11 cellular contexts compared by ENCODE assay signal in the genomic region with DNA sequence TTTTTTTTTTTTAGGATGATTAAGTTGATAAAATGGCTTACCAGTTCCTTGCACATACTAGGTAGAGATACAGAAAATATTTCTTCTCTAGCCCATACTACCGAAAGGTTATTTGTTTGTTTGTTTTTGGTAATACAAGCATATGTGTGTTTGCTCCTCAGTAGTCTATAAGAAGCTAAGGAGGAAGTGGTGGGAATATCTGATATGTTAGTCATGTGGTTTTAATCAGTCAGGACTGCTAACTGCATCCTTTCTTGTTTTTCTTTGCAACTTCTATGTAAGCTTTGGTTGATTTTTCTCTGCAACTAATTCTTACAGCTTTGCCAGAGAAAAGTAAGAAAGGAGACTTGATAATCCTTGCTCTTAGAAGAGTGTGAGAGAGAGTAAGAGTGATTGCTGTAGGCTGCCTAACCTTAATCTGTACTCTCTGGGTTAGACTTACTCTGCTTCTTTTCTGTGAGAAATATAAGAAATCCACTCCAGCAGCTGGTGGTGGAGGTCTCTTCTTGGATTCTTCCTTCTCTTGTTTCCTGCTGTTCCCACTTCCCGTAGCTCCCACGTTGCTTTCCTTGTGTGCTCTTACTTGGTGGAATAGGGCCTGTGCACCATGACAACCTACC. TPM values are rescaled to one million over a fixed set of nuclear protein-coding genes. Genes with fewer than 3 reads are reported as not detected.
DNase-seq lines count a peak whose midpoint lies in the region; ATAC-seq, FAIRE-seq and TF ChIP-seq lines count a peak whose summit lies in the region.
"Had no signal": no experiment of that assay in that cellular context is flagged by ENCODE, and none has a peak within 500 bp of the region (broad histone marks: within the 10 kb centered on the region; RNA-seq: fewer than 3 reads in every experiment).

No MANE protein-coding gene starts in this region.

- H3K79me2 ChIP-seq in astrocyte (ENCODE audit: insufficient read depth, low read length) = peaks cover 100% of the 10 kb centered on the region
- H3K79me2 ChIP-seq in keratinocyte (ENCODE audit: control insufficient read depth, insufficient read depth, low read length) = peaks cover 54% of the 10 kb centered on the region

- TF ChIP-seq CTCF in astrocyte (IDR thresholded peaks at IDR 0.05; ENCODE audit: insufficient read depth, low read depth, low read length) (no peak), keratinocyte (optimal IDR thresholded peaks at IDR 0.05 in 1 of 3, IDR thresholded peaks at IDR 0.05 in 1 of 3, conservative IDR thresholded peaks at IDR 0.05 in 1 of 3; ENCODE audit: extremely low read depth in 1 of 3, insufficient read depth in 2 of 3, low read length in 3 of 3) (no peak), D721Med (IDR thresholded peaks at IDR 0.05; ENCODE audit: insufficient read depth, missing control alignments) (no peak)

- no peaks in the 10 kb centered on the region for H3K9me1 ChIP-seq in keratinocyte (ENCODE audit: control insufficient read depth, extremely low read depth, insufficient read depth, low read length)

- H3K9me3 ChIP-seq in astrocyte (ENCODE audit: insufficient read depth, low read depth, low read length) (no peaks in the 10 kb centered on the region), keratinocyte (ENCODE audit: control insufficient read depth, low read depth, low read length) (no peaks in the 10 kb centered on the region)

- peak overlapping the region; percentile 75 for H3K27ac Mint-ChIP-seq in astrocyte (ENCODE audit: unreplicated experiment)

- H3K4me3 ChIP-seq in astrocyte (ENCODE audit: insufficient read depth, low read depth, low read length) (no peak overlapping the region), keratinocyte (ENCODE audit: control insufficient read depth in 2 of 3, extremely low read depth in 1 of 3, insufficient read depth in 2 of 3, low read depth in 1 of 3, low read length in 3 of 3) (no peak overlapping the region)

- ATAC-seq in GM18517 (IDR thresholded peaks at IDR 0.05; ENCODE audit: unreplicated experiment) (no peak), GM21717 (IDR thresholded peaks at IDR 0.05; ENCODE audit: unreplicated experiment) (no peak)

- dilution Hi-C loops in keratinocyte (cut with MboI; ENCODE audit: extremely low pct_ligation_motif_present, low sequenced_read_pairs) = no loop called here

- CTCF ChIA-PET in HEK293T (lab: Yijun Ruan, JAX) = interaction anchor here (0.7 kb wide), 1 partner anchor 25 kb away, joined by 4 read pairs; no protein-coding TSS in a partner anchor

- H3K27ac ChIP-seq in astrocyte (ENCODE audit: low read depth, low read length) = peak overlapping the region; percentile 71
- no peak overlapping the region for H3K27ac ChIP-seq in keratinocyte (ENCODE audit: control insufficient read depth, insufficient read depth, low read length)

- H3K9ac ChIP-seq in astrocyte (ENCODE audit: low read length) (peak overlapping the region; percentile 43), keratinocyte (ENCODE audit: control insufficient read depth, extremely low read depth, insufficient read depth, low read length) (no peak overlapping the region)

- H3K36me3 ChIP-seq in astrocyte (ENCODE audit: insufficient read depth, low read length) (peaks cover 10% of the 10 kb centered on the region), keratinocyte (ENCODE audit: control insufficient read depth in 2 of 2, extremely low read depth in 1 of 2, insufficient read depth in 2 of 2, low read length in 2 of 2) (peaks cover 0 to 4% of the 10 kb centered on the region in 2 experiments)

- H3K4me1 ChIP-seq in astrocyte (ENCODE audit: insufficient read depth, low read length) (peaks cover 50% of the 10 kb centered on the region), keratinocyte (ENCODE audit: control insufficient read depth, extremely low read depth, insufficient read depth, low read length) (peaks cover 13% of the 10 kb centered on the region)

- peaks cover 79% of the 10 kb centered on the region for H3K4me1 Mint-ChIP-seq in astrocyte (ENCODE audit: low read depth, unreplicated experiment)

- peak; percentile 80 for FAIRE-seq in astrocyte (lab: Jason Lieb, UNC)
- no peak for FAIRE-seq in keratinocyte (lab: Jason Lieb, UNC)
- FAIRE-seq in D721Med (lab: Jason Lieb, UNC) = no peak

- DNase-seq in AG08395 (ENCODE audit: low spot score) (peak; percentile 48), Kasumi-1 (lab: John Stamatoyannopoulos, UW) (peak; percentile 40 to 49), astrocyte (ENCODE audit: low read depth) (peak; percentile 90), keratinocyte (ENCODE audit: low read depth, low spot score) (no peak), HEK293T (ENCODE audit: extremely low spot score) (no peak), D721Med (ENCODE audit: insufficient read length, low spot score) (no peak)
- DNase-seq: COR-L47, NCI-H187 treated with DMSO at 0.1 percent for 48 hours, SIG-M5 had no signal

- H3K27me3 Mint-ChIP-seq in astrocyte (ENCODE audit: low read depth, unreplicated experiment) = no peaks in the 10 kb centered on the region

- H2AFZ ChIP-seq in astrocyte (ENCODE audit: low read depth, low read length) = no peak overlapping the region
- no peak overlapping the region for H2AFZ ChIP-seq in keratinocyte (ENCODE audit: control insufficient read depth, low read length)

- peak overlapping the region; percentile 2 for H3K4me3 Mint-ChIP-seq in astrocyte (ENCODE audit: unreplicated experiment)

- H4K20me1 ChIP-seq in astrocyte (ENCODE audit: insufficient read depth, low read length) = peaks cover 32% of the 10 kb centered on the region
- H4K20me1 ChIP-seq in keratinocyte (ENCODE audit: control insufficient read depth, extremely low read depth, insufficient read depth, low read length) = no peaks in the 10 kb centered on the region

- H3K9me3 Mint-ChIP-seq in astrocyte (ENCODE audit: unreplicated experiment) = no peaks in the 10 kb centered on the region

- H3K4me2 ChIP-seq in astrocyte (ENCODE audit: low read length) (peak overlapping the region; percentile 70), keratinocyte (ENCODE audit: control insufficient read depth, extremely low read depth, insufficient read depth, low read depth, low read length) (peak overlapping the region; percentile 57)

- POLR2A ChIA-PET in HEK293T (lab: Yijun Ruan, JAX) = no interaction called here

- H3K27me3 ChIP-seq in astrocyte (ENCODE audit: insufficient read depth, low read length) = no peaks in the 10 kb centered on the region
- H3K27me3 ChIP-seq in keratinocyte (ENCODE audit: control insufficient read depth, extremely low read depth, insufficient read depth, low read length) = no peaks in the 10 kb centered on the region

- H3K36me3 Mint-ChIP-seq in astrocyte (ENCODE audit: low read depth, unreplicated experiment) = peaks cover 13% of the 10 kb centered on the region

TF ChIP-seq in HEK293T, 16 proteins besides CTCF, POLR2A, EP300 and RAD21:
- TF ChIP-seq FOXM1 (IDR thresholded peaks at IDR 0.05; ENCODE audit: borderline replicate concordance) (no peak), ELF4 (IDR thresholded peaks at IDR 0.05) (no peak), BHLHE40 (IDR thresholded peaks at IDR 0.05; ENCODE audit: borderline replicate concordance) (no peak), L3MBTL2 (conservative IDR thresholded peaks at IDR 0.05) (no peak), TARDBP (IDR thresholded peaks at IDR 0.05) (no peak), LEF1 (IDR thresholded peaks at IDR 0.05; ENCODE audit: borderline replicate concordance) (no peak), SP1 (IDR thresholded peaks at IDR 0.05) (no peak), SUZ12 (IDR thresholded peaks at IDR 0.05) (no peak), FOXA1 (IDR thresholded peaks at IDR 0.05) (no peak), CTBP1 (IDR thresholded peaks at IDR 0.05; ENCODE audit: borderline replicate concordance) (no peak), ZNF384 (IDR thresholded peaks at IDR 0.05) (no peak), HDGF (IDR thresholded peaks at IDR 0.05; ENCODE audit: borderline replicate concordance) (no peak)
- TF ChIP-seq, protein P1, sequence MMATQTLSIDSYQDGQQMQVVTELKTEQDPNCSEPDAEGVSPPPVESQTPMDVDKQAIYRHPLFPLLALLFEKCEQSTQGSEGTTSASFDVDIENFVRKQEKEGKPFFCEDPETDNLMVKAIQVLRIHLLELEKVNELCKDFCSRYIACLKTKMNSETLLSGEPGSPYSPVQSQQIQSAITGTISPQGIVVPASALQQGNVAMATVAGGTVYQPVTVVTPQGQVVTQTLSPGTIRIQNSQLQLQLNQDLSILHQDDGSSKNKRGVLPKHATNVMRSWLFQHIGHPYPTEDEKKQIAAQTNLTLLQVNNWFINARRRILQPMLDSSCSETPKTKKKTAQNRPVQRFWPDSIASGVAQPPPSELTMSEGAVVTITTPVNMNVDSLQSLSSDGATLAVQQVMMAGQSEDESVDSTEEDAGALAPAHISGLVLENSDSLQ (IDR thresholded peaks at IDR 0.05) = no peak

RNA-seq across cellular contexts. Expression of a gene that starts 28.3 kb away (rescaled TPM):
- total RNA-seq in astrocyte = 621 and 623 TPM in 2 replicates
- 68.3 to 99.3 TPM (median 89.2 TPM) in 3 replicates for polyA plus RNA-seq in keratinocyte
- polyA plus RNA-seq in keratinocyte (2011; ENCODE audit: low read depth) = 82.1 TPM
- 76.6 and 163 TPM in 2 replicates for polyA plus RNA-seq in keratinocyte (2011; cell fraction: cytosol; rRNA removed)
- polyA plus RNA-seq in keratinocyte (2011; cell fraction: nucleus; rRNA removed) = 88.9 and 94.3 TPM in 2 replicates
- 18.4 and 59.9 TPM in 2 replicates for polyA plus RNA-seq in keratinocyte (2012; ENCODE audit: low replicate concordance)
- polyA minus RNA-seq in keratinocyte = 36.4 to 154 TPM (median 97.8 TPM) in 3 replicates
- 73.9 TPM for polyA minus RNA-seq in keratinocyte (2011; cell fraction: cytosol; rRNA and poly(A)+ RNA removed)
- 60.4 and 125 TPM in 2 replicates for polyA minus RNA-seq in keratinocyte (2011; cell fraction: nucleus; rRNA and poly(A)+ RNA removed)

Comparison
In these comparisons a context has a peak if more than half of its experiments do, and no peak if none do; other contexts are left out.
1. DNase-seq: peak in AG08395 (single experiment), Kasumi-1 (2 of 2) and astrocyte (single experiment); none in keratinocyte (single experiment), HEK293T (single experiment) and D721Med (single experiment).